In the genomic region with DNA sequence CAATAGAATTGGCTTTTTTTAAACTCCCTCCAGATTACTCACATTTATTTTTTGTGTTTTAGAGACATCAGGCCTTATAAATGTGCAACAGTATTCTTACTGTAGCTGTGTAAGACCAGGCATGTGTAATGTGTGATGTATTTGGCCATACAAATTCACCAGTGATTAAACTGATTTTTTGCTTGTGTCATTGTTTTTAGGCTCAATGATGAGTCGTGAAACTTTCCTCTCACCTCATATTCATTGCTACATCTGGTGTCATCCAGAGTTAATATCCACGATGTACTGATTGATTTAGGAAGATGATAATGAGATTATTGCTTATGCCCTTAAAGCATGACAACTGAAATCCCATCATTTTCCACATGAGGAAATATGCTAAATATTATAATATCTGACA, we compare ENCODE assay signal across 21 cellular contexts.
DNase-seq lines count a peak whose midpoint lies in the region; FAIRE-seq and TF ChIP-seq lines count a peak whose summit lies in the region.
"Had no signal": no experiment of that assay in that cellular context is flagged by ENCODE, and none has a peak within 500 bp of the region (broad histone marks: within the 10 kb centered on the region; RNA-seq: fewer than 3 reads in every experiment).

No MANE protein-coding gene starts in this region.

- H3K27ac ChIP-seq in sigmoid colon, result no peak overlapping the region
- H3K27ac ChIP-seq: 22Rv1, HL-60 had no signal

- intact Hi-C loops in sigmoid colon (cut with DNase I), result no loop called here

- no peaks in the 10 kb centered on the region for H3K36me3 ChIP-seq in sigmoid colon

- DNase-seq in DMS53 (lab: John Stamatoyannopoulos, UW), result peak; percentile 36
- no peak for DNase-seq in DMS53 treated with DMSO at 0.1 percent for 48 hours (lab: John Stamatoyannopoulos, UW; ENCODE audit: unreplicated experiment)
- peak; percentile 7 for DNase-seq in NCI-H69 (lab: John Stamatoyannopoulos, UW)
- DNase-seq in fibroblast of mammary gland (ENCODE audit: low read depth), result peak; percentile 44
- no peak for DNase-seq in urothelium cell line (ENCODE audit: low spot score)
- no peak for DNase-seq in SIG-M5 treated with dmso at 0.1 percent for 504 hours (lab: John Stamatoyannopoulos, UW; ENCODE audit: unreplicated experiment)
- DNase-seq in NCI-H2171 treated with DMSO at 0.1 percent for 48 hours (lab: John Stamatoyannopoulos, UW), result no peak
- DNase-seq in sigmoid colon, result no peak
- DNase-seq: Caco-2, DMS153, HFFc6, Kasumi-1, NCI-H1092 treated with DMSO at 0.1 percent for 48 hours, NCI-H146, NCI-H2029 treated with DMSO at 0.1 percent for 48 hours, NCI-H2171, NCI-H446 treated with DMSO at 0.1 percent for 48 hours had no signal

- FAIRE-seq in urothelium cell line (lab: Jason Lieb, UNC), result peak; percentile 27
- FAIRE-seq: HTR-8/SVneo, RCC 7860 had no signal

- H3K4me1 ChIP-seq in sigmoid colon, result peaks cover 0 to 15% (median 2%) of the 10 kb centered on the region in 4 donors
- H3K4me1 ChIP-seq: Caco-2 had no signal

- TF ChIP-seq POLR2A in sigmoid colon (IDR thresholded peaks at IDR 0.05), result no peak

- no peaks in the 10 kb centered on the region for H3K27me3 ChIP-seq in sigmoid colon

- no peak for TF ChIP-seq EP300 in sigmoid colon (IDR thresholded peaks at IDR 0.05)

- WGBS in sigmoid colon, 2 donors, result 88 to 90% methylated on average over 2 of the region's 2 CpGs

- H3K4me3 ChIP-seq in fibroblast of mammary gland (ENCODE audit: control insufficient read depth, low read depth, low read length) (no peak overlapping the region), sigmoid colon (no peak overlapping the region)

- no peak for TF ChIP-seq CTCF in fibroblast of mammary gland (conservative IDR thresholded peaks at IDR 0.05; ENCODE audit: control insufficient read depth, insufficient read depth, low read depth, low read length)
- TF ChIP-seq CTCF in sigmoid colon (IDR thresholded peaks at IDR 0.05), result no peak

- no peaks in the 10 kb centered on the region for H3K9me3 ChIP-seq in sigmoid colon
- H3K9me3 ChIP-seq: Caco-2 had no signal

Comparison
In these comparisons a context has a peak if more than half of its experiments do, and no peak if none do; other contexts are left out.
1. DNase-seq: peak in DMS53 (single experiment), NCI-H69 (single experiment) and fibroblast of mammary gland (single experiment); none in DMS53 treated with DMSO at 0.1 percent for 48 hours (single experiment), urothelium cell line (single experiment), SIG-M5 treated with dmso at 0.1 percent for 504 hours (single experiment), NCI-H2171 treated with DMSO at 0.1 percent for 48 hours (single experiment) and sigmoid colon (single experiment).